In the genomic region with DNA sequence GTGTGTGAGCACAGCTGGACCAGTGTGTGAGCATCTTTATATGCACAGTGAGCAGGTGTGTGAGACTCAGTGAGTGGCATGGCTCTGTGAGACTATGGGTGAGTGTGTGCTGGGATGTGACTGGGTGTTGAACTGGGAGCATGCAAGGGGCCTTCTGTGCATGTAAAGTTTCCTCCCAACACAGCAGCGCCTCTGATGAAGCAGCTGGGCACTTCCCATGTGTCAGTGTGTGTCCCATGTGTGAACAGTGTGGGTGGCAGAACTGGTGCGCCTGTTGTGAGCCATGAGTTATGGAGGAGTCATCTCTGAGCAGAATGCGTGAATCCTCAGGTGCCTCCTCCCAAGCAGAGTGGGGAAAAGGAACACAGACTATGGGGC, we compare ENCODE assay signal across 12 cellular contexts. TPM values are rescaled to one million over a fixed set of nuclear protein-coding genes. Genes with fewer than 3 reads are reported as not detected.
A peak's percentile ranks its signal among the peaks of the same experiment; 100 is the strongest.
DNase-seq lines count a peak whose midpoint lies in the region; ATAC-seq and TF ChIP-seq lines count a peak whose summit lies in the region.
"Had no signal": no experiment of that assay in that cellular context is flagged by ENCODE, and none has a peak within 500 bp of the region (broad histone marks: within the 10 kb centered on the region; RNA-seq: fewer than 3 reads in every experiment).

No MANE protein-coding gene starts in this region.

- peaks cover 42% of the 10 kb centered on the region for H3K4me1 Mint-ChIP-seq in T-helper 1 cell treated with Interleukin-12 subunit alpha and Interleukin-12 subunit beta and Interleukin-4 antibody, amounts not matched to agents 30 μg/mL and 1 μg/mL, for 36 hours (ENCODE audit: low read depth)
- H3K4me1 Mint-ChIP-seq in activated T-helper 1 cell treated with anti-CD3 and anti-CD28 coated beads, Interleukin-12 subunit alpha, Interleukin-12 subunit beta, Interleukin-2, Interleukin-4 antibody, amounts not matched to agents 30 ng/mL and 10 ng/mL and 1 ng/mL, durations not matched to agents 14 hours and 24 hours and 36 hours (ENCODE audit: low read depth) = peaks cover 53% of the 10 kb centered on the region

- intact Hi-C loops in activated T-helper 1 cell treated with anti-CD3 and anti-CD28 coated beads, Interleukin-12 subunit alpha, Interleukin-12 subunit beta, Interleukin-2, Interleukin-4 antibody, amounts not matched to agents 30 ng/mL and 10 ng/mL and 1 ng/mL, durations not matched to agents 14 hours and 24 hours and 36 hours (cut with micrococcal nuclease) = loop anchor here (1.0 to 10.0 kb wide), 6 partner anchors 25 to 555 kb away; a partner anchor contains a TSS

- no peak for TF ChIP-seq CTCF in brain microvascular endothelial cell (IDR thresholded peaks at IDR 0.05; ENCODE audit: low read depth, low read length, missing control alignments)
- TF ChIP-seq CTCF in GM10266 (IDR thresholded peaks at IDR 0.05; ENCODE audit: control insufficient read depth, insufficient read depth, low read depth, missing control alignments) = no peak

- in situ Hi-C loops in brain microvascular endothelial cell (cut with HindIII; ENCODE audit: low pct_ligation_motif_present, low sequenced_read_pairs) = no loop called here

- H3K27ac ChIP-seq in brain microvascular endothelial cell = no peak overlapping the region

- no peaks in the 10 kb centered on the region for H3K27me3 Mint-ChIP-seq in T-helper 1 cell treated with Interleukin-12 subunit alpha and Interleukin-12 subunit beta and Interleukin-4 antibody, amounts not matched to agents 30 μg/mL and 1 μg/mL, for 36 hours (ENCODE audit: low read depth)
- H3K27me3 Mint-ChIP-seq in activated T-helper 1 cell treated with anti-CD3 and anti-CD28 coated beads, Interleukin-12 subunit alpha, Interleukin-12 subunit beta, Interleukin-2, Interleukin-4 antibody, amounts not matched to agents 30 ng/mL and 10 ng/mL and 1 ng/mL, durations not matched to agents 14 hours and 24 hours and 36 hours (ENCODE audit: insufficient read depth) = no peaks in the 10 kb centered on the region

- peaks cover 8% of the 10 kb centered on the region for H3K36me3 Mint-ChIP-seq in T-helper 1 cell treated with Interleukin-12 subunit alpha and Interleukin-12 subunit beta and Interleukin-4 antibody, amounts not matched to agents 30 μg/mL and 1 μg/mL, for 36 hours (ENCODE audit: low read depth)
- peaks cover 3% of the 10 kb centered on the region for H3K36me3 Mint-ChIP-seq in activated T-helper 1 cell treated with anti-CD3 and anti-CD28 coated beads, Interleukin-12 subunit alpha, Interleukin-12 subunit beta, Interleukin-2, Interleukin-4 antibody, amounts not matched to agents 30 ng/mL and 10 ng/mL and 1 ng/mL, durations not matched to agents 14 hours and 24 hours and 36 hours (ENCODE audit: low read depth)

- H3K4me3 ChIP-seq in brain microvascular endothelial cell (ENCODE audit: low read depth, low read length) = no peak overlapping the region

- DNase-seq in T-helper 1 cell (no peak), brain microvascular endothelial cell (no peak), GM10266 (ENCODE audit: extremely low spot score) (no peak), DMS 273 treated with DMSO at 0.1 percent for 48 hours (lab: John Stamatoyannopoulos, UW) (no peak)
- no peak for DNase-seq in activated T-helper 1 cell treated with anti-CD3 and anti-CD28 coated beads, Interleukin-12 subunit alpha, Interleukin-12 subunit beta, Interleukin-2, Interleukin-4 antibody, amounts not matched to agents 30 ng/mL and 10 ng/mL and 1 ng/mL, durations not matched to agents 14 hours and 24 hours and 36 hours (ENCODE audit: low spot score)
- DNase-seq in stimulated activated CD4-positive, alpha-beta T cell treated with anti-CD3 and anti-CD28 coated beads, TNF-alpha, amount 100 ng/mL, for 4 hours (ENCODE audit: low read depth in 3 of 3) = peak in 2 of 3 experiments; percentile 15 to 17
- DNase-seq: GF-D8, islet precursor cell, MV-4-11 had no signal

- H3K27ac Mint-ChIP-seq in T-helper 1 cell treated with Interleukin-12 subunit alpha and Interleukin-12 subunit beta and Interleukin-4 antibody, amounts not matched to agents 30 μg/mL and 1 μg/mL, for 36 hours = peak overlapping the region; percentile 93
- H3K27ac Mint-ChIP-seq in activated T-helper 1 cell treated with anti-CD3 and anti-CD28 coated beads, Interleukin-12 subunit alpha, Interleukin-12 subunit beta, Interleukin-2, Interleukin-4 antibody, amounts not matched to agents 30 ng/mL and 10 ng/mL and 1 ng/mL, durations not matched to agents 14 hours and 24 hours and 36 hours = peak overlapping the region; percentile 78

- H3K4me3 Mint-ChIP-seq in T-helper 1 cell treated with Interleukin-12 subunit alpha and Interleukin-12 subunit beta and Interleukin-4 antibody, amounts not matched to agents 30 μg/mL and 1 μg/mL, for 36 hours = peak overlapping the region; percentile 87
- H3K4me3 Mint-ChIP-seq in activated T-helper 1 cell treated with anti-CD3 and anti-CD28 coated beads, Interleukin-12 subunit alpha, Interleukin-12 subunit beta, Interleukin-2, Interleukin-4 antibody, amounts not matched to agents 30 ng/mL and 10 ng/mL and 1 ng/mL, durations not matched to agents 14 hours and 24 hours and 36 hours = peak overlapping the region; percentile 71

- ATAC-seq in HG03045 (IDR thresholded peaks at IDR 0.05; ENCODE audit: unreplicated experiment) = peak; percentile 12

- no peaks in the 10 kb centered on the region for H3K9me3 Mint-ChIP-seq in T-helper 1 cell treated with Interleukin-12 subunit alpha and Interleukin-12 subunit beta and Interleukin-4 antibody, amounts not matched to agents 30 μg/mL and 1 μg/mL, for 36 hours
- no peaks in the 10 kb centered on the region for H3K9me3 Mint-ChIP-seq in activated T-helper 1 cell treated with anti-CD3 and anti-CD28 coated beads, Interleukin-12 subunit alpha, Interleukin-12 subunit beta, Interleukin-2, Interleukin-4 antibody, amounts not matched to agents 30 ng/mL and 10 ng/mL and 1 ng/mL, durations not matched to agents 14 hours and 24 hours and 36 hours

- no peaks in the 10 kb centered on the region for H3K27me3 ChIP-seq in brain microvascular endothelial cell (replicated peaks)

- no peaks in the 10 kb centered on the region for H3K36me3 ChIP-seq in brain microvascular endothelial cell (replicated peaks)

RNA-seq across cellular contexts. Expression of a gene that starts 24.1 kb away (rescaled TPM):
- total RNA-seq in activated T-helper 1 cell treated with anti-CD3 and anti-CD28 coated beads, Interleukin-12 subunit alpha, Interleukin-12 subunit beta, Interleukin-2, Interleukin-4 antibody, amounts not matched to agents 30 ng/mL and 10 ng/mL and 1 ng/mL, durations not matched to agents 14 hours and 24 hours and 36 hours = not detected in 2 replicates
- total RNA-seq: A172 had no signal

RNA-seq across cellular contexts. Expression of a gene that starts 24.5 kb away (rescaled TPM):
- total RNA-seq in activated T-helper 1 cell treated with anti-CD3 and anti-CD28 coated beads, Interleukin-12 subunit alpha, Interleukin-12 subunit beta, Interleukin-2, Interleukin-4 antibody, amounts not matched to agents 30 ng/mL and 10 ng/mL and 1 ng/mL, durations not matched to agents 14 hours and 24 hours and 36 hours = 0.56 TPM in 1 of 2 replicates, not detected in the other
- total RNA-seq: A172 had no signal

RNA-seq across cellular contexts. Expression of a gene that starts 58.0 kb away (rescaled TPM):
- total RNA-seq in activated T-helper 1 cell treated with anti-CD3 and anti-CD28 coated beads, Interleukin-12 subunit alpha, Interleukin-12 subunit beta, Interleukin-2, Interleukin-4 antibody, amounts not matched to agents 30 ng/mL and 10 ng/mL and 1 ng/mL, durations not matched to agents 14 hours and 24 hours and 36 hours = 2.3 and 2.6 TPM in 2 replicates
- total RNA-seq: A172 had no signal

Comparison
In these comparisons a context has a peak if more than half of its experiments do, and no peak if none do; other contexts are left out.
1. DNase-seq: peak in stimulated activated CD4-positive, alpha-beta T cell treated with anti-CD3 and anti-CD28 coated beads, TNF-alpha, amount 100 ng/mL, for 4 hours (2 of 3); none in T-helper 1 cell (0 of 5), activated T-helper 1 cell treated with anti-CD3 and anti-CD28 coated beads, Interleukin-12 subunit alpha, Interleukin-12 subunit beta, Interleukin-2, Interleukin-4 antibody, amounts not matched to agents 30 ng/mL and 10 ng/mL and 1 ng/mL, durations not matched to agents 14 hours and 24 hours and 36 hours (single experiment), brain microvascular endothelial cell (single experiment), GM10266 (single experiment) and DMS 273 treated with DMSO at 0.1 percent for 48 hours (single experiment).